16 cellular contexts compared by ENCODE assay signal in genomic region chr9:27337833-27338526, GRCh38. TPM values are rescaled to one million over a fixed set of nuclear protein-coding genes. Genes with fewer than 3 reads are reported as not detected.
DNase-seq lines count a peak whose midpoint lies in the region; ATAC-seq and TF ChIP-seq lines count a peak whose summit lies in the region.
"Had no signal": no experiment of that assay in that cellular context is flagged by ENCODE, and none has a peak within 500 bp of the region (broad histone marks: within the 10 kb centered on the region; RNA-seq: fewer than 3 reads in every experiment).

No MANE protein-coding gene starts in this region.

- CTCF ChIA-PET in Caco-2 (lab: Charles Lee): interaction anchor here (0.9 kb wide), 1 partner anchor 55 kb away, joined by 3 read pairs; no protein-coding TSS in a partner anchor

- H3K36me3 Mint-ChIP-seq in Caco-2 (ENCODE audit: insufficient read depth, unreplicated experiment): no peaks in the 10 kb centered on the region
- H3K36me3 Mint-ChIP-seq in brain: peaks cover 7% of the 10 kb centered on the region
- H3K36me3 Mint-ChIP-seq: T-cell had no signal

- H3K27ac Mint-ChIP-seq in Caco-2 (ENCODE audit: unreplicated experiment) (peak overlapping the region; percentile 15), brain (peak overlapping the region in 4 of 5 experiments; percentile 9 to 85 (median 77))
- H3K27ac Mint-ChIP-seq: activated CD4-positive, alpha-beta T cell treated with anti-CD3 and anti-CD28 coated beads, Interleukin-2, amount 10 ng/mL, durations not matched to agents 24 days and 14 days; activated T-helper 2 cell treated with anti-CD3 and anti-CD28 coated beads, Interferon-gamma antibody, Interleukin-2, Interleukin-4, amounts not matched to agents 10 μg/mL and 5 μg/mL and 100 μg/mL, durations not matched to agents 14 hours and 24 hours and 36 hours; T-cell had no signal

- intact Hi-C loops in Caco-2 (cut with micrococcal nuclease; ENCODE audit: unreplicated experiment) (no loop called here), stomach (cut with DNase I; ENCODE audit: low total_unique reads) (no loop called here)

- peaks cover 8% of the 10 kb centered on the region for H3K4me1 ChIP-seq in Caco-2
- H3K4me1 ChIP-seq in stomach: peaks cover 36 to 60% (median 56%) of the 10 kb centered on the region in 4 donors

- TF ChIP-seq EP300 in stomach (IDR thresholded peaks at IDR 0.05): no peak

- H3K4me1 Mint-ChIP-seq in Caco-2 (ENCODE audit: low read depth, unreplicated experiment) (no peaks in the 10 kb centered on the region), brain (peaks cover 64% of the 10 kb centered on the region)
- H3K4me1 Mint-ChIP-seq: T-cell had no signal

- no TSS peak for BruUV-seq in Caco-2 (replicated peaks; lab: Mats Ljungman, UMichigan)

- no peak for TF ChIP-seq CTCF in Caco-2 (IDR thresholded peaks at IDR 0.05; ENCODE audit: insufficient read depth in 1 of 2, low read depth in 1 of 2, low read length in 1 of 2, severe bottlenecking in 1 of 2, unreplicated experiment in 1 of 2)
- no peak for TF ChIP-seq CTCF in brain (conservative IDR thresholded peaks at IDR 0.05)
- no peak for TF ChIP-seq CTCF in stomach (IDR thresholded peaks at IDR 0.05)

- no peak overlapping the region for H3K4me3 ChIP-seq in Caco-2 (ENCODE audit: low read depth, low read length)
- peak overlapping the region in 1 of 4 donors; percentile 3 for H3K4me3 ChIP-seq in stomach
- H3K4me3 ChIP-seq: body of pancreas had no signal

- H3K27ac ChIP-seq in stomach: peak overlapping the region; percentile 39 to 79 (median 70)
- H3K27ac ChIP-seq: body of pancreas had no signal

- DNase-seq in Caco-2: no peak
- peak; percentile 57 for DNase-seq in medulla oblongata (ENCODE audit: extremely low spot score)
- peak; percentile 41 for DNase-seq in stomach
- DNase-seq in occipital lobe (lab: John Stamatoyannopoulos, UW): no peak
- DNase-seq: activated CD4-positive, alpha-beta T cell treated with anti-CD3 and anti-CD28 coated beads, Interleukin-2, amount 10 ng/mL, durations not matched to agents 24 days and 14 days; DMS79; NCI-H2171; T-cell had no signal

- H3K27me3 ChIP-seq in Caco-2 (replicated peaks; ENCODE audit: control insufficient read depth, insufficient read depth, low read length): no peaks in the 10 kb centered on the region
- H3K27me3 ChIP-seq in stomach: no peaks in the 10 kb centered on the region
- H3K27me3 ChIP-seq: body of pancreas had no signal

- WGBS in stomach, 5 donors: 30 to 50% (median 41%) methylated on average over 5 of the region's 5 CpGs

- H3K36me3 ChIP-seq in Caco-2 (ENCODE audit: control insufficient read depth, insufficient read depth, low read length): no peaks in the 10 kb centered on the region
- H3K36me3 ChIP-seq in stomach: no peaks in the 10 kb centered on the region

- H3K27me3 Mint-ChIP-seq in Caco-2 (ENCODE audit: insufficient read depth, unreplicated experiment) (no peaks in the 10 kb centered on the region), brain (no peaks in the 10 kb centered on the region)
- H3K27me3 Mint-ChIP-seq: T-cell had no signal

- H3K4me3 Mint-ChIP-seq in Caco-2 (ENCODE audit: unreplicated experiment): no peak overlapping the region
- H3K4me3 Mint-ChIP-seq in brain: no peak overlapping the region
- H3K4me3 Mint-ChIP-seq: activated CD4-positive, alpha-beta T cell treated with anti-CD3 and anti-CD28 coated beads, Interleukin-2, amount 10 ng/mL, durations not matched to agents 24 days and 14 days; T-cell had no signal

- no peaks in the 10 kb centered on the region for H3K9me3 Mint-ChIP-seq in Caco-2 (ENCODE audit: unreplicated experiment)
- H3K9me3 Mint-ChIP-seq in brain: peaks cover 0 to 6% (median 3%) of the 10 kb centered on the region in 5 experiments
- H3K9me3 Mint-ChIP-seq: activated CD4-positive, alpha-beta T cell treated with anti-CD3 and anti-CD28 coated beads, Interleukin-2, amount 10 ng/mL, durations not matched to agents 24 days and 14 days; activated T-helper 2 cell treated with anti-CD3 and anti-CD28 coated beads, Interferon-gamma antibody, Interleukin-2, Interleukin-4, amounts not matched to agents 10 μg/mL and 5 μg/mL and 100 μg/mL, durations not matched to agents 14 hours and 24 hours and 36 hours; T-cell had no signal

- no peak for TF ChIP-seq POLR2A in stomach (IDR thresholded peaks at IDR 0.05)

- POLR2A ChIA-PET in Caco-2 (lab: Charles Lee): no interaction called here

- no peaks in the 10 kb centered on the region for H3K9me3 ChIP-seq in Caco-2
- no peaks in the 10 kb centered on the region for H3K9me3 ChIP-seq in stomach
- H3K9me3 ChIP-seq: body of pancreas had no signal

- ATAC-seq in HG03025 (IDR thresholded peaks at IDR 0.05; ENCODE audit: low FRiP score, unreplicated experiment) (no peak), GM18861 (IDR thresholded peaks at IDR 0.05; ENCODE audit: unreplicated experiment) (no peak), HG03469 (IDR thresholded peaks at IDR 0.05; ENCODE audit: unreplicated experiment) (no peak)
- ATAC-seq: body of pancreas, T-cell had no signal

RNA-seq across cellular contexts. Expression of gene EQTN, which starts 41.0 kb away (rescaled TPM):
- not detected in 2 replicates for total RNA-seq in Caco-2 (2022)
- not detected for polyA plus RNA-seq in brain (ENCODE audit: insufficient read depth, low read depth, low replicate concordance)
- total RNA-seq in stomach: 1 to 10 TPM in 2 of 5 donors, not detected in 3; 1.0 to 2.4 TPM
- polyA plus RNA-seq in stomach: not detected
- total RNA-seq in occipital lobe: 1.6 TPM
- total RNA-seq: activated CD4-positive, alpha-beta T cell treated with anti-CD3 and anti-CD28 coated beads, Interleukin-2, amount 10 ng/mL, durations not matched to agents 24 days and 14 days; activated T-helper 2 cell treated with anti-CD3 and anti-CD28 coated beads, Interferon-gamma antibody, Interleukin-2, Interleukin-4, amounts not matched to agents 10 μg/mL and 5 μg/mL and 100 μg/mL, durations not matched to agents 14 hours and 24 hours and 36 hours; body of pancreas; epithelial cell of proximal tubule; LHCN-M2; T-cell had no signal

Comparison
In these comparisons a context has a peak if more than half of its experiments do, and no peak if none do; other contexts are left out.
1. DNase-seq: peak in medulla oblongata (single experiment) and stomach (single experiment); none in Caco-2 (0 of 2) and occipital lobe (single experiment).